11 cellular contexts compared by ENCODE assay signal in the genomic region with DNA sequence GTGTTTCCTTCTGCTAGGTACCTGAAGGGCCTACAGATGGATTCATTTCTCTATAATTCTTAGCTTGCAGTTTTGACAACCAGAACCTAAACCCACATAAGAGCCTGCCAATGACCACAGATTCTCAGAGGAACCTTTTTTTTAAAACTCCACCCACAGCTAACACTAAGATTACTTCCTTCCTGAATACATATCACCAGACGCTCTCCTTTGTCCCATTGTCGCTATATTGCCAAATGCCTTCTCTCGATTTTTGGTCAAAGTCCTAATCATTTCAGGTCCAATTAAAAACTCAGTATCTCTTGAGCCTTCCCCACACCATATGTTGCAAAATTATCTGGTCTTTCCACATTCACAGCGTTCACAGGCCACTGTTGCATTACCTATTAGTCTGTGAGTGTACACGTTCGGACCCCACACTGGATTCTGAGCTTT. TPM values are rescaled to one million over a fixed set of nuclear protein-coding genes. Genes with fewer than 3 reads are reported as not detected.
A peak's percentile ranks its signal among the peaks of the same experiment; 100 is the strongest.
DNase-seq lines count a peak whose midpoint lies in the region; ATAC-seq and TF ChIP-seq lines count a peak whose summit lies in the region.
"Had no signal": no experiment of that assay in that cellular context is flagged by ENCODE, and none has a peak within 500 bp of the region (broad histone marks: within the 10 kb centered on the region; RNA-seq: fewer than 3 reads in every experiment).

No MANE protein-coding gene starts in this region.

- peaks cover 39% of the 10 kb centered on the region for H3K36me3 Mint-ChIP-seq in activated naive CD4-positive, alpha-beta T cell treated with anti-CD3 and anti-CD28 coated beads, Interleukin-2, amount 10 ng/mL, durations not matched to agents 7 days and 5 days
- peaks cover 23% of the 10 kb centered on the region for H3K36me3 Mint-ChIP-seq in activated naive CD8-positive, alpha-beta T cell treated with anti-CD3 and anti-CD28 coated beads, Interleukin-2, amount 50 U/mL, for 24 hours (ENCODE audit: low read depth)
- H3K36me3 Mint-ChIP-seq in WTC11: peaks cover 19% of the 10 kb centered on the region

- POLR2A ChIA-PET in WTC11 (lab: Charles Lee): no interaction called here

- peaks cover 63% of the 10 kb centered on the region for H3K4me1 Mint-ChIP-seq in activated naive CD4-positive, alpha-beta T cell treated with anti-CD3 and anti-CD28 coated beads, Interleukin-2, amount 10 ng/mL, durations not matched to agents 7 days and 5 days
- peaks cover 38% of the 10 kb centered on the region for H3K4me1 Mint-ChIP-seq in activated naive CD8-positive, alpha-beta T cell treated with anti-CD3 and anti-CD28 coated beads, Interleukin-2, amount 50 U/mL, for 24 hours
- peaks cover 63% of the 10 kb centered on the region for H3K4me1 Mint-ChIP-seq in stimulated activated naive CD8-positive, alpha-beta T cell treated with anti-CD3 and anti-CD28 coated beads, Interleukin-15, amount 100 ng/mL, for 72 hours
- H3K4me1 Mint-ChIP-seq in WTC11: peaks cover 17% of the 10 kb centered on the region
- H3K4me1 Mint-ChIP-seq: mesothelial cell of epicardium had no signal

- CTCF ChIA-PET in activated naive CD4-positive, alpha-beta T cell treated with anti-CD3 and anti-CD28 coated beads, Interleukin-2, amount 10 ng/mL, durations not matched to agents 7 days and 5 days (lab: Charles Lee): interaction anchor here (0.8 to 1.6 kb wide), 5 partner anchors 10 to 125 kb away, joined by 3 to 5 read pairs (median 3); no protein-coding TSS in a partner anchor
- CTCF ChIA-PET in WTC11 (lab: Charles Lee): interaction anchor here (1.4 kb wide), 1 partner anchor 139 kb away, joined by 3 read pairs; no protein-coding TSS in a partner anchor

- peak; percentile 69 for DNase-seq in activated naive CD4-positive, alpha-beta T cell treated with anti-CD3 and anti-CD28 coated beads, Interleukin-2, amount 10 ng/mL, durations not matched to agents 7 days and 5 days
- no peak for DNase-seq in activated naive CD4-positive, alpha-beta T cell treated with anti-CD3 and anti-CD28 coated beads, Interleukin-2, amount 50 U/mL, for 16 hours
- DNase-seq in MV-4-11 (lab: John Stamatoyannopoulos, UW) (peak; percentile 67), DMS153 (lab: John Stamatoyannopoulos, UW) (no peak), WTC11 (ENCODE audit: low spot score) (no peak)
- DNase-seq in activated naive CD8-positive, alpha-beta T cell treated with anti-CD3 and anti-CD28 coated beads, Interleukin-2, amount 50 U/mL, for 24 hours: no peak
- no peak for DNase-seq in stimulated activated naive CD8-positive, alpha-beta T cell treated with anti-CD3 and anti-CD28 coated beads, Interleukin-15, amount 100 ng/mL, for 72 hours
- DNase-seq: activated gamma-delta T cell, NCI-H69 had no signal

- peak overlapping the region; percentile 8 for H3K4me3 Mint-ChIP-seq in activated naive CD4-positive, alpha-beta T cell treated with anti-CD3 and anti-CD28 coated beads, Interleukin-2, amount 10 ng/mL, durations not matched to agents 7 days and 5 days
- H3K4me3 Mint-ChIP-seq in activated naive CD8-positive, alpha-beta T cell treated with anti-CD3 and anti-CD28 coated beads, Interleukin-2, amount 50 U/mL, for 24 hours: peak overlapping the region; percentile 40
- peak overlapping the region; percentile 27 to 54 for H3K4me3 Mint-ChIP-seq in stimulated activated naive CD8-positive, alpha-beta T cell treated with anti-CD3 and anti-CD28 coated beads, Interleukin-15, amount 100 ng/mL, for 72 hours
- no peak overlapping the region for H3K4me3 Mint-ChIP-seq in WTC11
- H3K4me3 Mint-ChIP-seq: mesothelial cell of epicardium had no signal

- peak overlapping the region; percentile 83 for H3K27ac Mint-ChIP-seq in activated naive CD4-positive, alpha-beta T cell treated with anti-CD3 and anti-CD28 coated beads, Interleukin-2, amount 10 ng/mL, durations not matched to agents 7 days and 5 days
- H3K27ac Mint-ChIP-seq in activated naive CD8-positive, alpha-beta T cell treated with anti-CD3 and anti-CD28 coated beads, Interleukin-2, amount 50 U/mL, for 24 hours: peak overlapping the region; percentile 64
- no peak overlapping the region for H3K27ac Mint-ChIP-seq in stimulated activated naive CD8-positive, alpha-beta T cell treated with anti-CD3 and anti-CD28 coated beads, Interleukin-15, amount 100 ng/mL, for 72 hours
- H3K27ac Mint-ChIP-seq in WTC11: no peak overlapping the region
- H3K27ac Mint-ChIP-seq: mesothelial cell of epicardium had no signal

- no peak for TF ChIP-seq CTCF in WTC11 (IDR thresholded peaks at IDR 0.05)

- ATAC-seq in activated naive CD8-positive, alpha-beta T cell treated with anti-CD3 and anti-CD28 coated beads, Interleukin-2, amount 50 U/mL, for 24 hours: peak; percentile 36
- peak; percentile 92 for ATAC-seq in stimulated activated naive CD8-positive, alpha-beta T cell treated with anti-CD3 and anti-CD28 coated beads, Interleukin-15, amount 100 ng/mL, for 72 hours
- ATAC-seq in esophagus mucosa (no peak), WTC11 (no peak)

- no peaks in the 10 kb centered on the region for H3K27me3 Mint-ChIP-seq in activated naive CD4-positive, alpha-beta T cell treated with anti-CD3 and anti-CD28 coated beads, Interleukin-2, amount 10 ng/mL, durations not matched to agents 7 days and 5 days
- H3K27me3 Mint-ChIP-seq in activated naive CD8-positive, alpha-beta T cell treated with anti-CD3 and anti-CD28 coated beads, Interleukin-2, amount 50 U/mL, for 24 hours: no peaks in the 10 kb centered on the region
- no peaks in the 10 kb centered on the region for H3K27me3 Mint-ChIP-seq in stimulated activated naive CD8-positive, alpha-beta T cell treated with anti-CD3 and anti-CD28 coated beads, Interleukin-15, amount 100 ng/mL, for 72 hours
- no peaks in the 10 kb centered on the region for H3K27me3 Mint-ChIP-seq in WTC11 (ENCODE audit: low read depth)

- peaks cover 24% of the 10 kb centered on the region for H3K9me3 Mint-ChIP-seq in activated naive CD4-positive, alpha-beta T cell treated with anti-CD3 and anti-CD28 coated beads, Interleukin-2, amount 10 ng/mL, durations not matched to agents 7 days and 5 days
- peaks cover 4% of the 10 kb centered on the region for H3K9me3 Mint-ChIP-seq in activated naive CD8-positive, alpha-beta T cell treated with anti-CD3 and anti-CD28 coated beads, Interleukin-2, amount 50 U/mL, for 24 hours
- peaks cover 0 to 4% of the 10 kb centered on the region in 2 donors for H3K9me3 Mint-ChIP-seq in stimulated activated naive CD8-positive, alpha-beta T cell treated with anti-CD3 and anti-CD28 coated beads, Interleukin-15, amount 100 ng/mL, for 72 hours
- H3K9me3 Mint-ChIP-seq in WTC11: peaks cover 14% of the 10 kb centered on the region

TF ChIP-seq in WTC11, 78 proteins besides CTCF, POLR2A, EP300 and RAD21 (continues in another document):
- no peak for TF ChIP-seq NR2C2 (CRISPR knock-in tag; IDR thresholded peaks at IDR 0.05)
- TF ChIP-seq E2F4 (CRISPR knock-in tag; IDR thresholded peaks at IDR 0.05; ENCODE audit: borderline replicate concordance, low read depth): no peak
- TF ChIP-seq JUN (CRISPR knock-in tag; IDR thresholded peaks at IDR 0.05): no peak
- no peak for TF ChIP-seq PREB (CRISPR knock-in tag; IDR thresholded peaks at IDR 0.05; ENCODE audit: borderline replicate concordance)
- TF ChIP-seq USF2 (CRISPR knock-in tag; IDR thresholded peaks at IDR 0.05): no peak
- TF ChIP-seq ZNF121 (CRISPR knock-in tag; IDR thresholded peaks at IDR 0.05): no peak
- TF ChIP-seq, protein P1, sequence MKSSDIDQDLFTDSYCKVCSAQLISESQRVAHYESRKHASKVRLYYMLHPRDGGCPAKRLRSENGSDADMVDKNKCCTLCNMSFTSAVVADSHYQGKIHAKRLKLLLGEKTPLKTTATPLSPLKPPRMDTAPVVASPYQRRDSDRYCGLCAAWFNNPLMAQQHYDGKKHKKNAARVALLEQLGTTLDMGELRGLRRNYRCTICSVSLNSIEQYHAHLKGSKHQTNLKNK (CRISPR knock-in tag; IDR thresholded peaks at IDR 0.05): no peak
- TF ChIP-seq ZNF416 (CRISPR knock-in tag; IDR thresholded peaks at IDR 0.05): no peak

RNA-seq across cellular contexts. Expression of gene ZNF710, which starts 12.4 kb away (rescaled TPM):
- 27.9 TPM for total RNA-seq in esophagus mucosa
- total RNA-seq in WTC11 (2021): 22.3 to 25.9 TPM (median 24.0 TPM) in 3 replicates

Comparison
In these comparisons a context has a peak if more than half of its experiments do, and no peak if none do; other contexts are left out.
1. DNase-seq: peak in activated naive CD4-positive, alpha-beta T cell treated with anti-CD3 and anti-CD28 coated beads, Interleukin-2, amount 10 ng/mL, durations not matched to agents 7 days and 5 days (single experiment) and MV-4-11 (single experiment); none in activated naive CD4-positive, alpha-beta T cell treated with anti-CD3 and anti-CD28 coated beads, Interleukin-2, amount 50 U/mL, for 16 hours (single experiment), activated naive CD8-positive, alpha-beta T cell treated with anti-CD3 and anti-CD28 coated beads, Interleukin-2, amount 50 U/mL, for 24 hours (single experiment), stimulated activated naive CD8-positive, alpha-beta T cell treated with anti-CD3 and anti-CD28 coated beads, Interleukin-15, amount 100 ng/mL, for 72 hours (0 of 2), DMS153 (single experiment) and WTC11 (single experiment).
2. H3K27ac Mint-ChIP-seq: peak in activated naive CD4-positive, alpha-beta T cell treated with anti-CD3 and anti-CD28 coated beads, Interleukin-2, amount 10 ng/mL, durations not matched to agents 7 days and 5 days (single experiment) and activated naive CD8-positive, alpha-beta T cell treated with anti-CD3 and anti-CD28 coated beads, Interleukin-2, amount 50 U/mL, for 24 hours (single experiment); none in stimulated activated naive CD8-positive, alpha-beta T cell treated with anti-CD3 and anti-CD28 coated beads, Interleukin-15, amount 100 ng/mL, for 72 hours (0 of 2) and WTC11 (single experiment).
3. ATAC-seq: peak in activated naive CD8-positive, alpha-beta T cell treated with anti-CD3 and anti-CD28 coated beads, Interleukin-2, amount 50 U/mL, for 24 hours (single experiment) and stimulated activated naive CD8-positive, alpha-beta T cell treated with anti-CD3 and anti-CD28 coated beads, Interleukin-15, amount 100 ng/mL, for 72 hours (single experiment); none in esophagus mucosa (single experiment) and WTC11 (single experiment).